Comparison of ENCODE assay signal across 2 cellular contexts in the genomic region with DNA sequence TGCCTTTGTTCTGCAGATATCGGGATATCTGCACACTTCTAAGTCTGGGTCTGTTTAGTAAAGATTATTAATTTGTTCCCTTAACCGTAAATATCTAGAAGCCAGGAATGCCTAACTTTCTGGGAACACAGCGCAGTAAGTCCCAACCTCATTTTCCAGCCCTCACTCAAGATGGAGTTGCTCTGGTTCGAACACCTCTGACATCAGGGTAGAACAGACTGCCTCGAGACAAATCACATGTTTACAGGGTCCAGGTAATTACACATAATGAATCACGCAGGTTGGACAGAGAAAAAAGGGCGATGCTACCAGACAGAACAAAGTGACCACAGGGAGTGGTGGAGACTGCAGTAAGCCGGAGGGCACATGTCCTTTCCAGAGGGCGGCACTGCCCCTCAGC.
TF ChIP-seq lines count a peak whose summit lies in the region.

No MANE protein-coding gene starts in this region.

TF ChIP-seq in GM23338, 12 proteins besides CTCF, POLR2A, EP300 and RAD21 (continued from another document):
- no peak for TF ChIP-seq ZNF462 (CRISPR knock-in tag; IDR thresholded peaks at IDR 0.05)
- no peak for TF ChIP-seq JUNB (IDR thresholded peaks at IDR 0.05; ENCODE audit: unreplicated experiment)
- no peak for TF ChIP-seq STAT1 (IDR thresholded peaks at IDR 0.05; ENCODE audit: unreplicated experiment)
- TF ChIP-seq, protein P1, sequence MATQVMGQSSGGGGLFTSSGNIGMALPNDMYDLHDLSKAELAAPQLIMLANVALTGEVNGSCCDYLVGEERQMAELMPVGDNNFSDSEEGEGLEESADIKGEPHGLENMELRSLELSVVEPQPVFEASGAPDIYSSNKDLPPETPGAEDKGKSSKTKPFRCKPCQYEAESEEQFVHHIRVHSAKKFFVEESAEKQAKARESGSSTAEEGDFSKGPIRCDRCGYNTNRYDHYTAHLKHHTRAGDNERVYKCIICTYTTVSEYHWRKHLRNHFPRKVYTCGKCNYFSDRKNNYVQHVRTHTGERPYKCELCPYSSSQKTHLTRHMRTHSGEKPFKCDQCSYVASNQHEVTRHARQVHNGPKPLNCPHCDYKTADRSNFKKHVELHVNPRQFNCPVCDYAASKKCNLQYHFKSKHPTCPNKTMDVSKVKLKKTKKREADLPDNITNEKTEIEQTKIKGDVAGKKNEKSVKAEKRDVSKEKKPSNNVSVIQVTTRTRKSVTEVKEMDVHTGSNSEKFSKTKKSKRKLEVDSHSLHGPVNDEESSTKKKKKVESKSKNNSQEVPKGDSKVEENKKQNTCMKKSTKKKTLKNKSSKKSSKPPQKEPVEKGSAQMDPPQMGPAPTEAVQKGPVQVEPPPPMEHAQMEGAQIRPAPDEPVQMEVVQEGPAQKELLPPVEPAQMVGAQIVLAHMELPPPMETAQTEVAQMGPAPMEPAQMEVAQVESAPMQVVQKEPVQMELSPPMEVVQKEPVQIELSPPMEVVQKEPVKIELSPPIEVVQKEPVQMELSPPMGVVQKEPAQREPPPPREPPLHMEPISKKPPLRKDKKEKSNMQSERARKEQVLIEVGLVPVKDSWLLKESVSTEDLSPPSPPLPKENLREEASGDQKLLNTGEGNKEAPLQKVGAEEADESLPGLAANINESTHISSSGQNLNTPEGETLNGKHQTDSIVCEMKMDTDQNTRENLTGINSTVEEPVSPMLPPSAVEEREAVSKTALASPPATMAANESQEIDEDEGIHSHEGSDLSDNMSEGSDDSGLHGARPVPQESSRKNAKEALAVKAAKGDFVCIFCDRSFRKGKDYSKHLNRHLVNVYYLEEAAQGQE (IDR thresholded peaks at IDR 0.05; ENCODE audit: unreplicated experiment) = no peak
- TF ChIP-seq EZH2 (IDR thresholded peaks at IDR 0.05; ENCODE audit: low read depth, unreplicated experiment) = no peak
- TF ChIP-seq EZH2phosphoT487 (IDR thresholded peaks at IDR 0.05; ENCODE audit: unreplicated experiment) = no peak

TF ChIP-seq in WTC11, 78 proteins besides CTCF, POLR2A, EP300 and RAD21 (continued from another document):
- TF ChIP-seq, protein P2, sequence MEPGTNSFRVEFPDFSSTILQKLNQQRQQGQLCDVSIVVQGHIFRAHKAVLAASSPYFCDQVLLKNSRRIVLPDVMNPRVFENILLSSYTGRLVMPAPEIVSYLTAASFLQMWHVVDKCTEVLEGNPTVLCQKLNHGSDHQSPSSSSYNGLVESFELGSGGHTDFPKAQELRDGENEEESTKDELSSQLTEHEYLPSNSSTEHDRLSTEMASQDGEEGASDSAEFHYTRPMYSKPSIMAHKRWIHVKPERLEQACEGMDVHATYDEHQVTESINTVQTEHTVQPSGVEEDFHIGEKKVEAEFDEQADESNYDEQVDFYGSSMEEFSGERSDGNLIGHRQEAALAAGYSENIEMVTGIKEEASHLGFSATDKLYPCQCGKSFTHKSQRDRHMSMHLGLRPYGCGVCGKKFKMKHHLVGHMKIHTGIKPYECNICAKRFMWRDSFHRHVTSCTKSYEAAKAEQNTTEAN (CRISPR knock-in tag; IDR thresholded peaks at IDR 0.05) = no peak
- TF ChIP-seq, protein P3, sequence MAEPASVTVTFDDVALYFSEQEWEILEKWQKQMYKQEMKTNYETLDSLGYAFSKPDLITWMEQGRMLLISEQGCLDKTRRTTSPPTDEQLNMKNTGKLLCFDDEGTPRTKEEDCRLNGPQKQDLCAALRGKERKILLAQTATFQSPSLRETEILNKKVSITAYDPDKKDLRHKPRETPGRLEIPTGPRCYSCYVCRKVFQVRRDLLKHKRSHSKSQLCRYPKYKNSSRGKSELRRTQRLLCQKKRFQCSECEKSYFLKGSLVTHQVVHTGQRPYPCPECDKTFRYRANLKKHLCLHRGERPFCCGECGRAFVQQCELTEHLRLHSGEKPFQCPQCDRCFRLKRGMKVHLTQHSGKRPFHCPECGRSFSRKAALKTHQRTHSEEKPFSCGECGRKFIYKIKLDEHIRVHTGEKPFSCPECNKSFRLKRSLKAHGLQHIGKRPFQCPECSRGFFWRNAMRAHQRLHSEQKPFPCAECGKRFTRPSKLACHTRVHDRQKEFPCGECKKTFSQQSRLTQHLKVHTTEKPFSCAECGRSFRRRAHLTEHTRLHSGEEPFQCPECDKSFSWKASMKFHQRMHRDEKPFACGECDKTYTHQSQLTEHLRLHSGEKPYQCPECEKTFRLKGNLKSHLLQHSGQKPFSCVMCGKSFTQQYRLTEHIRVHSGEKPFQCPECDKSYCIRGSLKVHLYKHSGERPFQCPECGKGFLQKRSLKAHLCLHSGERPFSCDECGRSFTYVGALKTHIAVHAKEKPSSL (CRISPR knock-in tag; conservative IDR thresholded peaks at IDR 0.05) = no peak
- TF ChIP-seq GRHL2 (CRISPR knock-in tag; IDR thresholded peaks at IDR 0.05; ENCODE audit: insufficient replicate concordance, severe bottlenecking) (no peak), ATF6 (CRISPR knock-in tag; IDR thresholded peaks at IDR 0.05) (no peak), FOXJ3 (CRISPR knock-in tag; IDR thresholded peaks at IDR 0.05; ENCODE audit: borderline replicate concordance) (no peak)
